4 cellular contexts compared by ENCODE assay signal in genomic region chr12:27845706-27846105, GRCh38.
DNase-seq lines count a peak whose midpoint lies in the region; ATAC-seq, FAIRE-seq and TF ChIP-seq lines count a peak whose summit lies in the region.
"Not testable (repeated sequence)": the region's sequence is repeated elsewhere in the genome, so short reads cannot be mapped to it uniquely, and the experiment has no call there.

No MANE protein-coding gene starts in this region.

- CTCF ChIA-PET in HEK293 (lab: Yijun Ruan, JAX); K562 (lab: Yijun Ruan, JAX; ENCODE audit: low intra/inter-chr PET ratio): not testable (repeated sequence)

- not testable (repeated sequence) for FAIRE-seq in K562 (lab: Jason Lieb, UNC)

- not testable (repeated sequence) for DNase-seq in K562 (ENCODE audit: extremely low read depth in 1 of 4, low spot score in 3 of 4); stimulated activated naive B cell treated with anti-CD40 and anti-IgM and Interleukin-4, amounts not matched to agents 10 μg/mL and 1 μg/mL and 100 μg/mL, for 72 hours

- H3K27ac ChIP-seq in HEK293 (ENCODE audit: extremely low read depth, low read depth, low read length); K562 (ENCODE audit: extremely low read depth, low read depth, low read length): not testable (repeated sequence)
- peak overlapping the region; percentile 96 for H3K27ac ChIP-seq in SU-DHL-6 (ENCODE audit: low read depth, low read length)

- H3F3A ChIP-seq in SU-DHL-6 (ENCODE audit: insufficient read depth) = peaks cover 36% of the 10 kb centered on the region

- not testable (repeated sequence) for TF ChIP-seq RAD21 in K562 (CRISPR knock-in tag; conservative IDR thresholded peaks at IDR 0.05 in 1 of 2, IDR thresholded peaks at IDR 0.05 in 1 of 2)

- not testable (repeated sequence) for H3K4me1 ChIP-seq in HEK293 (ENCODE audit: control insufficient read depth, insufficient read depth, low read length)
- H3K4me1 ChIP-seq in K562 (replicated peaks in 1 of 2; ENCODE audit: control insufficient read depth in 2 of 2, insufficient read depth in 2 of 2, low read length in 2 of 2) = peaks cover 17 to 23% of the 10 kb centered on the region in 2 experiments; a peak in 4 of 5 replicates

- H3K79me2 ChIP-seq in SU-DHL-6 (ENCODE audit: insufficient read depth, low read length) = peaks cover 27% of the 10 kb centered on the region; the same call in 1 of the 2 replicates
- H3K79me2 ChIP-seq in K562 (ENCODE audit: control insufficient read depth, insufficient read depth, low read length) = not testable (repeated sequence)

- not testable (repeated sequence) for H3K4me3 Mint-ChIP-seq in stimulated activated naive B cell treated with anti-CD40 and anti-IgM and Interleukin-4, amounts not matched to agents 10 μg/mL and 1 μg/mL and 100 μg/mL, for 72 hours

- H3K27me3 ChIP-seq in SU-DHL-6 (ENCODE audit: low read length); K562 (ENCODE audit: control insufficient read depth in 2 of 2, insufficient read depth in 2 of 2, low read length in 2 of 2): not testable (repeated sequence)

- not testable (repeated sequence) for TF ChIP-seq CTCF in HEK293 (tag by site-specific recombination; IDR thresholded peaks at IDR 0.05); SU-DHL-6 (IDR thresholded peaks at IDR 0.05; ENCODE audit: insufficient read depth, low read length, poor library complexity, severe bottlenecking); K562 (IDR thresholded peaks at IDR 0.05 in 2 of 3, conservative IDR thresholded peaks at IDR 0.05 in 1 of 3; ENCODE audit: insufficient read depth in 2 of 3, low read depth in 1 of 3, low read length in 3 of 3)

- H3K36me3 Mint-ChIP-seq in stimulated activated naive B cell treated with anti-CD40 and anti-IgM and Interleukin-4, amounts not matched to agents 10 μg/mL and 1 μg/mL and 100 μg/mL, for 72 hours = not testable (repeated sequence)

- H3K4me1 Mint-ChIP-seq in stimulated activated naive B cell treated with anti-CD40 and anti-IgM and Interleukin-4, amounts not matched to agents 10 μg/mL and 1 μg/mL and 100 μg/mL, for 72 hours = not testable (repeated sequence)

- WGBS in K562 (ENCODE audit: insufficient coverage, low coverage, missing lambda C conversion rate) = 84% methylated on average over 3 of the region's 3 CpGs

- not testable (repeated sequence) for H3K36me3 ChIP-seq in HEK293 (ENCODE audit: control insufficient read depth in 2 of 2, insufficient read depth in 1 of 2, low read length in 2 of 2); SU-DHL-6 (ENCODE audit: low read length); K562 (ENCODE audit: control insufficient read depth, insufficient read depth, low read length)

- BruUV-seq in K562 (replicated peaks; lab: Mats Ljungman, UMichigan) = not testable (repeated sequence)

- not testable (repeated sequence) for H4K20me1 ChIP-seq in SU-DHL-6 (ENCODE audit: low read depth, low read length); K562 (replicated peaks; ENCODE audit: control insufficient read depth, insufficient read depth, low read length)

- intact Hi-C loops in K562 (cut with micrococcal nuclease) = loop anchor here (10.0 kb wide), 1 partner anchor 99 kb away; no protein-coding TSS in a partner anchor

- not testable (repeated sequence) for H3K4me3 ChIP-seq in HEK293 (ENCODE audit: low read depth, low read length); SU-DHL-6 (ENCODE audit: insufficient read depth, low read length, poor library complexity, severe bottlenecking); K562

- not testable (repeated sequence) for H3K9me3 ChIP-seq in HEK293 (ENCODE audit: control insufficient read depth, insufficient read depth, low read depth, low read length); SU-DHL-6 (ENCODE audit: insufficient read depth, low read length); K562 (replicated peaks; ENCODE audit: control insufficient read depth, insufficient read depth, low read depth, low read length)

- H3K9me3 Mint-ChIP-seq in stimulated activated naive B cell treated with anti-CD40 and anti-IgM and Interleukin-4, amounts not matched to agents 10 μg/mL and 1 μg/mL and 100 μg/mL, for 72 hours = peaks cover 13 to 15% of the 10 kb centered on the region in 2 donors

- H3K4me2 ChIP-seq in SU-DHL-6 (ENCODE audit: low read depth, low read length, poor library complexity, severe bottlenecking); K562 (ENCODE audit: insufficient read depth, low read length): not testable (repeated sequence)

- not testable (repeated sequence) for H3K9me2 ChIP-seq in SU-DHL-6 (replicated peaks; ENCODE audit: insufficient read depth, low read length)

- peak overlapping the region; percentile 44 for H3K27ac Mint-ChIP-seq in stimulated activated naive B cell treated with anti-CD40 and anti-IgM and Interleukin-4, amounts not matched to agents 10 μg/mL and 1 μg/mL and 100 μg/mL, for 72 hours

- H3K27me3 Mint-ChIP-seq in stimulated activated naive B cell treated with anti-CD40 and anti-IgM and Interleukin-4, amounts not matched to agents 10 μg/mL and 1 μg/mL and 100 μg/mL, for 72 hours = peaks cover 19 to 20% of the 10 kb centered on the region in 2 donors

- POLR2A ChIA-PET in HEK293 (lab: Yijun Ruan, JAX) = not testable (repeated sequence)
- POLR2A ChIA-PET in K562 (lab: Yijun Ruan, JAX) = interaction anchor here (1.2 kb wide), 1 partner anchor 16 kb away, joined by 4 read pairs; no protein-coding TSS in a partner anchor

- H3K9ac ChIP-seq in SU-DHL-6 (ENCODE audit: low read length); K562 (ENCODE audit: insufficient read depth in 1 of 2, low read depth in 2 of 2, low read length in 2 of 2): not testable (repeated sequence)

- TF ChIP-seq POLR2A in K562 (conservative IDR thresholded peaks at IDR 0.05) = not testable (repeated sequence)

- H2AFZ ChIP-seq in SU-DHL-6 (ENCODE audit: low read depth, low read length, severe bottlenecking); K562 (ENCODE audit: low read depth, low read length): not testable (repeated sequence)

- in situ Hi-C loops in K562 (cut with MboI) = not testable (repeated sequence)

- TF ChIP-seq EP300 in K562 (IDR thresholded peaks at IDR 0.05; ENCODE audit: low read length) = not testable (repeated sequence)

- H3K9me1 ChIP-seq in K562 (ENCODE audit: control insufficient read depth, insufficient read depth, low read length) = not testable (repeated sequence)

- not testable (repeated sequence) for ATAC-seq in K562; stimulated activated naive B cell treated with anti-CD40 and anti-IgM and Interleukin-4, amounts not matched to agents 10 μg/mL and 1 μg/mL and 100 μg/mL, for 72 hours (replicated peaks)

TF ChIP-seq in HEK293, 187 proteins besides CTCF, POLR2A, EP300 and RAD21:
- peak; percentile 61; the same call in 1 of the 2 replicates for TF ChIP-seq ZNF146 (tag by site-specific recombination; IDR thresholded peaks at IDR 0.05)

TF ChIP-seq in K562, 482 proteins besides CTCF, POLR2A, EP300 and RAD21:
- TF ChIP-seq RBM25 (IDR thresholded peaks at IDR 0.05; ENCODE audit: low read depth, low read length, severe bottlenecking) (peak; percentile 10), ZNF146 (CRISPR knock-in tag; IDR thresholded peaks at IDR 0.05; ENCODE audit: unreplicated experiment) (peak; percentile 85)
